In genomic region chr12:99620159-99620479, GRCh38 we compare ENCODE assay signal across 29 cellular contexts. TPM values are rescaled to one million over a fixed set of nuclear protein-coding genes. Genes with fewer than 3 reads are reported as not detected.
"Had no signal": no experiment of that assay in that cellular context is flagged by ENCODE, and none has a peak within 500 bp of the region (broad histone marks: within the 10 kb centered on the region; RNA-seq: fewer than 3 reads in every experiment).

No MANE protein-coding gene starts in this region.

- H3K27me3 ChIP-seq: adrenal gland, body of pancreas, MG63, Peyer's patch had no signal

- H3K27ac Mint-ChIP-seq: activated CD4-positive, alpha-beta memory T cell treated with anti-CD3 and anti-CD28 coated beads, Interleukin-2, amount 10 ng/mL, durations not matched to agents 7 days and 5 days; activated naive CD4-positive, alpha-beta T cell treated with anti-CD3 and anti-CD28 coated beads, Interleukin-2, amount 50 U/mL, for 72 hours; activated T-cell treated with anti-CD3 and anti-CD28 coated beads, Interleukin-2, amount 50 U/mL, for 24 hours; activated T-helper 2 cell treated with anti-CD3 and anti-CD28 coated beads, Interferon-gamma antibody, Interleukin-2, Interleukin-4, amounts not matched to agents 10 μg/mL and 5 μg/mL and 100 μg/mL, durations not matched to agents 14 hours and 24 hours and 36 hours had no signal

- H3K4me3 Mint-ChIP-seq: activated CD4-positive, alpha-beta memory T cell treated with anti-CD3 and anti-CD28 coated beads, Interleukin-2, amount 10 ng/mL, durations not matched to agents 7 days and 5 days; activated T-cell treated with anti-CD3 and anti-CD28 coated beads, Interleukin-2, amount 50 U/mL, for 24 hours had no signal

- H3K4me1 ChIP-seq: adrenal gland, body of pancreas, Peyer's patch had no signal

- ATAC-seq: activated naive CD4-positive, alpha-beta T cell treated with anti-CD3 and anti-CD28 coated beads, Interleukin-2, amount 50 U/mL, for 72 hours; body of pancreas; Right ventricle myocardium inferior had no signal

- H3K9me3 ChIP-seq: adrenal gland, MG63 had no signal

- H3K27ac ChIP-seq: adrenal gland, body of pancreas, KMS-11, Peyer's patch, WERI-Rb-1 had no signal

- H3K36me3 ChIP-seq: adrenal gland, MG63, Peyer's patch, WERI-Rb-1 had no signal

- H3K4me3 ChIP-seq: adrenal gland, body of pancreas, MG63, Peyer's patch had no signal

- H3K27me3 Mint-ChIP-seq: activated CD4-positive, alpha-beta memory T cell treated with anti-CD3 and anti-CD28 coated beads, Interleukin-2, amount 10 ng/mL, durations not matched to agents 7 days and 5 days; activated T-cell treated with anti-CD3 and anti-CD28 coated beads, Interleukin-2, amount 50 U/mL, for 24 hours had no signal

- H3K9me3 Mint-ChIP-seq: activated CD4-positive, alpha-beta memory T cell treated with anti-CD3 and anti-CD28 coated beads, Interleukin-2, amount 10 ng/mL, durations not matched to agents 7 days and 5 days had no signal

- DNase-seq: activated CD4-positive, alpha-beta memory T cell treated with anti-CD3 and anti-CD28 coated beads, Interleukin-2, amount 10 ng/mL, durations not matched to agents 7 days and 5 days; activated CD4-positive, alpha-beta T cell treated with anti-CD3 and anti-CD28 coated beads for 1 hour; activated CD4-positive, alpha-beta T cell treated with anti-CD3 and anti-CD28 coated beads for 48 hours; activated CD4-positive, CD25-positive, alpha-beta regulatory T cell; activated gamma-delta T cell; activated naive CD4-positive, alpha-beta T cell treated with Interleukin-2 at 50 U/mL for 16 hours; activated T-cell treated with anti-CD3 and anti-CD28 coated beads, Interleukin-2, amount 50 U/mL, for 24 hours; body of pancreas; NCI-H1048; NCI-H1436 treated with DMSO at 0.1 percent for 48 hours; NCI-H345; NCI-H524 treated with DMSO at 0.1 percent for 48 hours; NCI-H748 treated with DMSO at 0.1 percent for 48 hours; NK-92 treated with Interleukin-12 subunit alpha and Interleukin-12 subunit beta, amount 100 ng/mL, for 24 hours; Peyer's patch; SIG-M5; T-helper 9 cell had no signal

- H3K4me1 Mint-ChIP-seq: activated CD4-positive, alpha-beta memory T cell treated with anti-CD3 and anti-CD28 coated beads, Interleukin-2, amount 10 ng/mL, durations not matched to agents 7 days and 5 days had no signal

- H3K4me2 ChIP-seq: KMS-11 had no signal

RNA-seq across cellular contexts. Expression of gene GARIN6, which starts 27.4 kb away (rescaled TPM):
- total RNA-seq: activated CD4-positive, alpha-beta memory T cell treated with anti-CD3 and anti-CD28 coated beads, Interleukin-2, amount 10 ng/mL, durations not matched to agents 7 days and 5 days; activated naive CD4-positive, alpha-beta T cell treated with anti-CD3 and anti-CD28 coated beads, Interleukin-2, amount 50 U/mL, for 72 hours; activated T-helper 2 cell treated with anti-CD3 and anti-CD28 coated beads, Interferon-gamma antibody, Interleukin-2, Interleukin-4, amounts not matched to agents 10 μg/mL and 5 μg/mL and 100 μg/mL, durations not matched to agents 14 hours and 24 hours and 36 hours; adrenal gland; astrocyte; body of pancreas; bronchial epithelial cell; cerebellum; NCI-H460; Peyer's patch; Right ventricle myocardium inferior; SK-MEL-5 had no signal
- polyA plus RNA-seq: adrenal gland had no signal
